Comparison of ENCODE assay signal across 1 cellular context in the genomic region with DNA sequence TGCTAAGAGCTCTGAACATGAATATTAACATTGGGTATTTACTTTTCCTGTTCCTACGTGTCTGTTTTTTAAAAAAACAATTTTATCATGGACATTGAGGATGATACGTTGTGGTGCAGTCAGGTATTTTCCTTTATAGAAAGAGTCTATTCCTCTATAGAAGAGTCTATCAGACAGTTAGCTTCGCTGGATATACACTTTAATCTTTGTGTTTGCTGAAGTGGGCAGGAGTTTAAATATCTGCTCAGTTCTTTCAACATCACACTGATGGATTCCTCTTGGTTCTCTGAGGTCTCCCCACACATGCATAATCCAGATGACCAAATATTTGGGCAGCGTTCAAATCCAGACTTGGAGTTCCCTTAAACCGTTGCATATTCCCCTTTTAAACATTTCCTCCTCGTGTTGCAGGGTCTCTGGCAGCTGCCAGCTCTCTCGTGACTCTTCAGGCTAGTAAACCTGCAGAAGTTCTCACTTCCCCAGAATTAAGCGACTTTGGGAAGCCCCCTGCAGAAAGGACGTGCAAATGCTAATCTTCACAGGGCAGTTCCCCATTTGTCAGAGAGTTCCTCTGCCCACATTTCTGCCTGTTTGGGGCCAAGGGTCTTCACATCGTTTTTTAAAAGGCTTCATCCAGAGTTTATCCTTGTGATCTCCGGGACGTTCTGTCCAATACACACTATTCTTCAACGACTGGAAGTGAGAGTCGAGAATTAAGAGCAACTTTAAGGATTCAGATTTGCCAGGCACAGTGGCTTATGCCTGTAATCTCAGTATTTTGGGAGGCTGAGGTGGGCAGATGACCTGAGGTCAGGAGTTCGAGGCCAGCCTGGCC.
TF ChIP-seq lines count a peak whose summit lies in the region.

No MANE protein-coding gene starts in this region.

TF ChIP-seq in HepG2, 621 proteins besides CTCF, POLR2A, EP300 and RAD21:
- TF ChIP-seq FOSL1 (CRISPR knock-in tag; IDR thresholded peaks at IDR 0.05; ENCODE audit: borderline replicate concordance) (no peak), ZNF225 (CRISPR knock-in tag; IDR thresholded peaks at IDR 0.05) (no peak), CREM (IDR thresholded peaks at IDR 0.05) (no peak), CREM (CRISPR knock-in tag; IDR thresholded peaks at IDR 0.05) (no peak), ZNF333 (CRISPR knock-in tag; IDR thresholded peaks at IDR 0.05; ENCODE audit: borderline replicate concordance) (no peak), ZNF34 (CRISPR knock-in tag; IDR thresholded peaks at IDR 0.05; ENCODE audit: borderline replicate concordance) (no peak), RBAK (CRISPR knock-in tag; IDR thresholded peaks at IDR 0.05) (no peak), ZNF205 (CRISPR knock-in tag; IDR thresholded peaks at IDR 0.05) (no peak), TARDBP (CRISPR knock-in tag; IDR thresholded peaks at IDR 0.05) (no peak), SP140L (CRISPR knock-in tag; IDR thresholded peaks at IDR 0.05; ENCODE audit: borderline replicate concordance) (no peak), RFXANK (CRISPR knock-in tag; IDR thresholded peaks at IDR 0.05) (no peak), TOPORS (CRISPR knock-in tag; IDR thresholded peaks at IDR 0.05) (no peak), ZFYVE20 (CRISPR knock-in tag; IDR thresholded peaks at IDR 0.05; ENCODE audit: borderline replicate concordance, low read depth) (no peak), RCOR2 (CRISPR knock-in tag; IDR thresholded peaks at IDR 0.05) (no peak), RFXAP (CRISPR knock-in tag; IDR thresholded peaks at IDR 0.05; ENCODE audit: borderline replicate concordance) (no peak), ZNF572 (CRISPR knock-in tag; IDR thresholded peaks at IDR 0.05) (no peak), KLF16 (CRISPR knock-in tag; IDR thresholded peaks at IDR 0.05) (no peak), ZNF256 (CRISPR knock-in tag; conservative IDR thresholded peaks at IDR 0.05) (no peak)
- TF ChIP-seq, protein P1, sequence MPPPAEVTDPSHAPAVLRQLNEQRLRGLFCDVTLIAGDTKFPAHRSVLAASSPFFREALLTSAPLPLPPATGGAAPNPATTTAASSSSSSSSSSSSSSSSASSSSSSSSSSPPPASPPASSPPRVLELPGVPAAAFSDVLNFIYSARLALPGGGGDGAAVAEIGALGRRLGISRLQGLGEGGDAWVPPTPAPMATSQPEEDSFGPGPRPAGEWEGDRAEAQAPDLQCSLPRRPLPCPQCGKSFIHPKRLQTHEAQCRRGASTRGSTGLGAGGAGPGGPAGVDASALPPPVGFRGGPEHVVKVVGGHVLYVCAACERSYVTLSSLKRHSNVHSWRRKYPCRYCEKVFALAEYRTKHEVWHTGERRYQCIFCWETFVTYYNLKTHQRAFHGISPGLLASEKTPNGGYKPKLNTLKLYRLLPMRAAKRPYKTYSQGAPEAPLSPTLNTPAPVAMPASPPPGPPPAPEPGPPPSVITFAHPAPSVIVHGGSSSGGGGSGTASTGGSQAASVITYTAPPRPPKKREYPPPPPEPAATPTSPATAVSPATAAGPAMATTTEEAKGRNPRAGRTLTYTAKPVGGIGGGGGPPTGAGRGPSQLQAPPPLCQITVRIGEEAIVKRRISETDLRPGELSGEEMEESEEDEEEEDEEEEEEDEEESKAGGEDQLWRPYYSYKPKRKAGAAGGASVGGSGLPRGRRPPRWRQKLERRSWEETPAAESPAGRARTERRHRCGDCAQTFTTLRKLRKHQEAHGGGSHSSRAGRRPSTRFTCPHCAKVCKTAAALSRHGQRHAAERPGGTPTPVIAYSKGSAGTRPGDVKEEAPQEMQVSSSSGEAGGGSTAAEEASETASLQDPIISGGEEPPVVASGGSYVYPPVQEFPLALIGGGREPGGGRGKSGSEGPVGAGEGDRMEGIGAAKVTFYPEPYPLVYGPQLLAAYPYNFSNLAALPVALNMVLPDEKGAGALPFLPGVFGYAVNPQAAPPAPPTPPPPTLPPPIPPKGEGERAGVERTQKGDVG (CRISPR knock-in tag; IDR thresholded peaks at IDR 0.05; ENCODE audit: borderline replicate concordance): no peak
TF ChIP-seq in HepG2: peak in this region for 0.
